ENCODE assay signal across 10 cellular contexts in the genomic region with DNA sequence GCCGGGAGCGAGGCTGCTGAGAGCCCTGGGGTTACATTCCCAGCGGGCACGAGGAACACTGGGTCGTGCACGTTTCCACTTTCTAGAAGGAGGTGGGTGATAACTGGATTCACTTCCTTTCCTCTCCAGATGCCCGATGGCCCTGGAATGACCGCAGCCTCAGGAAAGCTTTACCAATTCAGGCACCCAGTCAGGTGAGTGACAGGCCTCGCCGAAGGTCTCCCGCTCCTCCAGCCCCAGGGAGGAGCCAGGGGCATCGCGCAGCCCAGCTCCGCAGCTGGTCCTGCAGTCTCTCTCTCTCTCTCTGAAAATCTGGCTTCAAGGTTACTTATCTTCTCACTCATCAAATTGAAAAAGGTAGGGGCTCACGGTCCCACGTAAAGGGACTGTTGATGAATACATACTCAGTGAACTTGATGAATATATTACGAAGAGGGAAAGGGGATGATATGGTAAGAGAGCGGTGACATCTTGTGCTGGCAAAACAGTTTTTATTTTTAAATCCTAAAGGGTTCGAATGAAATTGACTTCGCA. TPM values are rescaled to one million over a fixed set of nuclear protein-coding genes. Genes with fewer than 3 reads are reported as not detected.
DNase-seq lines count a peak whose midpoint lies in the region; ATAC-seq and TF ChIP-seq lines count a peak whose summit lies in the region.
"Had no signal": no experiment of that assay in that cellular context is flagged by ENCODE, and none has a peak within 500 bp of the region (broad histone marks: within the 10 kb centered on the region; RNA-seq: fewer than 3 reads in every experiment).

No MANE protein-coding gene starts in this region.

- no peak for TF ChIP-seq CTCF in neural progenitor cell (IDR thresholded peaks at IDR 0.05)

- no peaks in the 10 kb centered on the region for H3K36me3 ChIP-seq in neural progenitor cell

- H3K4me2 ChIP-seq in neural progenitor cell, result peak overlapping the region; percentile 89

- no peaks in the 10 kb centered on the region for H3F3A ChIP-seq in neural progenitor cell (ENCODE audit: low read depth)

- H2AFZ ChIP-seq in neural progenitor cell (replicated peaks), result peak overlapping the region; percentile 55

- no peak overlapping the region for H3K27ac Mint-ChIP-seq in central memory CD8-positive, alpha-beta T cell (ENCODE audit: low read depth)
- no peak overlapping the region for H3K27ac Mint-ChIP-seq in neural progenitor cell

- no peaks in the 10 kb centered on the region for H3K79me2 ChIP-seq in neural progenitor cell (ENCODE audit: low read depth)

- no peaks in the 10 kb centered on the region for H3K36me3 Mint-ChIP-seq in central memory CD8-positive, alpha-beta T cell (ENCODE audit: insufficient read depth)
- H3K36me3 Mint-ChIP-seq in neural progenitor cell, result no peaks in the 10 kb centered on the region

- H3K9me3 ChIP-seq in neural progenitor cell (ENCODE audit: low read depth), result no peaks in the 10 kb centered on the region

- H3K27me3 Mint-ChIP-seq in central memory CD8-positive, alpha-beta T cell, result peaks cover 69% of the 10 kb centered on the region
- H3K27me3 Mint-ChIP-seq in neural progenitor cell (ENCODE audit: insufficient read depth, low read depth), result peaks cover 32% of the 10 kb centered on the region

- peak; percentile 87 for DNase-seq in DMS153 treated with DMSO at 0.1 percent for 48 hours (lab: John Stamatoyannopoulos, UW; ENCODE audit: unreplicated experiment)
- peak; percentile 67 for DNase-seq in NCI-H1092 treated with DMSO at 0.1 percent for 48 hours (lab: John Stamatoyannopoulos, UW)
- no peak for DNase-seq in central memory CD8-positive, alpha-beta T cell (ENCODE audit: low spot score in 2 of 2)
- DNase-seq in neural progenitor cell (ENCODE audit: low spot score), result peak; percentile 52
- DNase-seq in midbrain (lab: John Stamatoyannopoulos, UW), result no peak

- no peak overlapping the region for H3K9ac ChIP-seq in neural progenitor cell

- H3K27ac ChIP-seq in neural progenitor cell, result no peak overlapping the region
- H3K27ac ChIP-seq: epithelial cell of prostate, HL-60 had no signal

- H3K4me3 Mint-ChIP-seq in central memory CD8-positive, alpha-beta T cell, result peak overlapping the region; percentile 53
- peak overlapping the region; percentile 75 for H3K4me3 Mint-ChIP-seq in neural progenitor cell

- peaks cover 4% of the 10 kb centered on the region for H3K4me1 Mint-ChIP-seq in central memory CD8-positive, alpha-beta T cell
- peaks cover 5% of the 10 kb centered on the region for H3K4me1 Mint-ChIP-seq in neural progenitor cell

- H4K20me1 ChIP-seq in neural progenitor cell (ENCODE audit: low read depth), result peaks cover 12% of the 10 kb centered on the region

- peaks cover 91% of the 10 kb centered on the region for H3K27me3 ChIP-seq in neural progenitor cell

- peak overlapping the region; percentile 59 for H3K4me3 ChIP-seq in neural progenitor cell

- ATAC-seq in central memory CD8-positive, alpha-beta T cell (replicated peaks; ENCODE audit: extremely low read depth, poor library complexity, severe bottlenecking), result no peak
- ATAC-seq in GM21825 (IDR thresholded peaks at IDR 0.05; ENCODE audit: unreplicated experiment) (no peak), esophagus mucosa (no peak), HG02870 (IDR thresholded peaks at IDR 0.05; ENCODE audit: unreplicated experiment) (no peak)

- peaks cover 4% of the 10 kb centered on the region for H3K4me1 ChIP-seq in neural progenitor cell

- H3K9me3 Mint-ChIP-seq in central memory CD8-positive, alpha-beta T cell, result no peaks in the 10 kb centered on the region
- H3K9me3 Mint-ChIP-seq in neural progenitor cell, result no peaks in the 10 kb centered on the region

RNA-seq across cellular contexts. Expression of a gene that starts 0.9 kb away (rescaled TPM):
- total RNA-seq in neural progenitor cell (ENCODE audit: low replicate concordance), result not detected in 2 replicates
- not detected for total RNA-seq in esophagus mucosa

RNA-seq across cellular contexts. Expression of a gene that starts 5.5 kb away (rescaled TPM):
- 8.0 and 8.5 TPM in 2 replicates for total RNA-seq in neural progenitor cell (ENCODE audit: low replicate concordance)
- total RNA-seq in esophagus mucosa, result 23.1 TPM

Comparison
In these comparisons a context has a peak if more than half of its experiments do, and no peak if none do; other contexts are left out.
1. DNase-seq: peak in DMS153 treated with DMSO at 0.1 percent for 48 hours (single experiment), NCI-H1092 treated with DMSO at 0.1 percent for 48 hours (single experiment) and neural progenitor cell (single experiment); none in central memory CD8-positive, alpha-beta T cell (0 of 2) and midbrain (single experiment).